In genomic region chr7:77958436-77958835, GRCh38 we compare ENCODE assay signal across 14 cellular contexts.
DNase-seq lines count a peak whose midpoint lies in the region; FAIRE-seq and TF ChIP-seq lines count a peak whose summit lies in the region.
"Had no signal": no experiment of that assay in that cellular context is flagged by ENCODE, and none has a peak within 500 bp of the region (broad histone marks: within the 10 kb centered on the region; RNA-seq: fewer than 3 reads in every experiment).

No MANE protein-coding gene starts in this region.

- no peaks in the 10 kb centered on the region for H3K9me3 ChIP-seq in transverse colon
- H3K9me3 ChIP-seq: A549, BLaER1, Caco-2, HAP-1 had no signal

- H3K27me3 ChIP-seq in transverse colon, result no peaks in the 10 kb centered on the region
- H3K27me3 ChIP-seq: BLaER1 had no signal

- 92 to 95% methylated on average over 2 of the region's 2 CpGs for WGBS in transverse colon (ENCODE audit: low coverage in 1 of 2), 2 donors

- peaks cover 0 to 4% (median 0%) of the 10 kb centered on the region in 4 donors for H3K36me3 ChIP-seq in transverse colon
- H3K36me3 ChIP-seq: HAP-1 had no signal

- no peak overlapping the region for H3K4me3 ChIP-seq in epithelial cell of proximal tubule (ENCODE audit: low read depth, low read length)
- H3K4me3 ChIP-seq in transverse colon, result no peak overlapping the region
- H3K4me3 ChIP-seq: A549, BLaER1, HAP-1 had no signal

- peaks cover 0 to 12% (median 2%) of the 10 kb centered on the region in 4 donors for H3K4me1 ChIP-seq in transverse colon
- H3K4me1 ChIP-seq: A549, BLaER1, Caco-2, HAP-1 had no signal

- TF ChIP-seq RAD21 in Ishikawa (IDR thresholded peaks at IDR 0.05; ENCODE audit: low read depth), result no peak

- peak; percentile 90 for DNase-seq in DMS79 (lab: John Stamatoyannopoulos, UW)
- DNase-seq in epithelial cell of proximal tubule (ENCODE audit: low read depth), result peak; percentile 3
- no peak for DNase-seq in transverse colon
- DNase-seq in GM12891 (ENCODE audit: insufficient read length, low spot score), result no peak
- DNase-seq in Ammon's horn (ENCODE audit: low spot score), result no peak
- DNase-seq: Caco-2; CD8-positive, alpha-beta memory T cell; EL had no signal

- H3K27ac ChIP-seq in transverse colon, result peak overlapping the region in 3 of 4 donors; percentile 21 to 53 (median 47)
- H3K27ac ChIP-seq: A549, BLaER1 had no signal

- FAIRE-seq in GM12891 (lab: Jason Lieb, UNC), result no peak
- FAIRE-seq: A549, G401.6, H1 had no signal

- TF ChIP-seq CTCF in epithelial cell of proximal tubule (conservative IDR thresholded peaks at IDR 0.05; ENCODE audit: low read depth, low read length) (no peak), transverse colon (IDR thresholded peaks at IDR 0.05) (no peak)

- TF ChIP-seq POLR2A in transverse colon (IDR thresholded peaks at IDR 0.05) (no peak), GM12891 (IDR thresholded peaks at IDR 0.05; ENCODE audit: low read depth, low read length) (no peak)

- in situ Hi-C loops in transverse colon (cut with MboI; ENCODE audit: low pct_ligation_motif_present in 1 of 4, low pct_unique_long_range_greater_than_20kb in 1 of 4, low sequenced_read_pairs in 3 of 4), result no loop called here

- intact Hi-C loops in transverse colon (cut with DNase I; ENCODE audit: low total_unique reads), result no loop called here

- TF ChIP-seq EP300 in Ishikawa (IDR thresholded peaks at IDR 0.05; ENCODE audit: borderline replicate concordance), result no peak
- no peak for TF ChIP-seq EP300 in transverse colon (IDR thresholded peaks at IDR 0.05; ENCODE audit: low read depth)

TF ChIP-seq in Ishikawa, 13 proteins besides CTCF, POLR2A, EP300 and RAD21:
- TF ChIP-seq CEBPB (IDR thresholded peaks at IDR 0.05) (peak; percentile 45; the same call in 1 of the 2 replicates), TCF12 (IDR thresholded peaks at IDR 0.05; ENCODE audit: low read depth) (no peak)
TF ChIP-seq in Ishikawa: peak in this region for 1.

TF ChIP-seq in GM12891, 5 proteins besides CTCF, POLR2A, EP300 and RAD21:
- no peak for TF ChIP-seq TAF1 (IDR thresholded peaks at IDR 0.05; ENCODE audit: low read depth, low read length)
- TF ChIP-seq SPI1 (IDR thresholded peaks at IDR 0.05; ENCODE audit: low read depth, low read length), result no peak
- TF ChIP-seq POU2F2 (IDR thresholded peaks at IDR 0.05; ENCODE audit: low read depth, low read length), result no peak
- TF ChIP-seq PAX5 (IDR thresholded peaks at IDR 0.05; ENCODE audit: insufficient read depth, low read length, severe bottlenecking), result no peak
- no peak for TF ChIP-seq POLR2AphosphoS5 (IDR thresholded peaks at IDR 0.05; ENCODE audit: low read depth, low read length)

Comparison
In these comparisons a context has a peak if more than half of its experiments do, and no peak if none do; other contexts are left out.
1. DNase-seq: peak in DMS79 (single experiment) and epithelial cell of proximal tubule (single experiment); none in transverse colon (single experiment), GM12891 (single experiment) and Ammon's horn (single experiment).